33 cellular contexts compared by ENCODE assay signal in genomic region chr11:82976786-82977185, GRCh38.
DNase-seq lines count a peak whose midpoint lies in the region; ATAC-seq and TF ChIP-seq lines count a peak whose summit lies in the region.
"Had no signal": no experiment of that assay in that cellular context is flagged by ENCODE, and none has a peak within 500 bp of the region (broad histone marks: within the 10 kb centered on the region; RNA-seq: fewer than 3 reads in every experiment).

No MANE protein-coding gene starts in this region.

- H3K27ac ChIP-seq in left ventricle myocardium inferior (replicated peaks) (peak overlapping the region; percentile 13), SU-DHL-6 (ENCODE audit: low read depth, low read length) (0 out of 2 replicates have a peak overlapping the region, but pooled peaks have one; percentile 6)
- H3K27ac ChIP-seq: 22Rv1, ascending aorta, lower lobe of right lung, parathyroid adenoma, SK-N-MC had no signal

- no peaks in the 10 kb centered on the region for H3K9me3 ChIP-seq in left ventricle myocardium inferior (replicated peaks)
- no peaks in the 10 kb centered on the region for H3K9me3 ChIP-seq in SU-DHL-6 (ENCODE audit: insufficient read depth, low read length)
- H3K9me3 ChIP-seq: ascending aorta, heart left ventricle, lower lobe of right lung, MG63 had no signal

- H3F3A ChIP-seq in SU-DHL-6 (ENCODE audit: insufficient read depth): peaks cover 44% of the 10 kb centered on the region

- H3K4me2 ChIP-seq in SU-DHL-6 (ENCODE audit: low read depth, low read length, poor library complexity, severe bottlenecking): no peak overlapping the region

- ATAC-seq in left ventricle myocardium superior (no peak), HG03060 (IDR thresholded peaks at IDR 0.05; ENCODE audit: low read depth, unreplicated experiment) (peak; percentile 45)
- ATAC-seq: effector memory CD8-positive, alpha-beta T cell; heart left ventricle; lower lobe of right lung had no signal

- no peak overlapping the region for H2AFZ ChIP-seq in SU-DHL-6 (ENCODE audit: low read depth, low read length, severe bottlenecking)
- H2AFZ ChIP-seq: parathyroid adenoma had no signal

- peaks cover 11% of the 10 kb centered on the region for H3K36me3 ChIP-seq in left ventricle myocardium inferior
- H3K36me3 ChIP-seq in SU-DHL-6 (ENCODE audit: low read length): peaks cover 26% of the 10 kb centered on the region; the same call in 1 of the 2 replicates

- H3K9ac ChIP-seq in SU-DHL-6 (ENCODE audit: low read length): no peak overlapping the region
- H3K9ac ChIP-seq: parathyroid adenoma had no signal

- DNase-seq in left ventricle myocardium inferior: no peak
- no peak for DNase-seq in left ventricle myocardium superior
- DNase-seq in glomerular visceral epithelial cell (ENCODE audit: extremely low spot score): no peak
- DNase-seq in DMS114 treated with DMSO at 0.1 percent for 48 hours (lab: John Stamatoyannopoulos, UW; ENCODE audit: unreplicated experiment): no peak
- DNase-seq in NCI-H2171 treated with DMSO at 0.1 percent for 48 hours (lab: John Stamatoyannopoulos, UW): no peak
- DNase-seq in activated effector memory CD4-positive, alpha-beta T cell treated with anti-CD3 and anti-CD28 coated beads, Interleukin-2, amount 50 U/mL, for 16 hours: no peak
- DNase-seq: activated CD4-positive, alpha-beta T cell treated with anti-CD3 and anti-CD28 coated beads for 48 hours; activated CD8-positive, alpha-beta memory T cell treated with anti-CD3 and anti-CD28 coated beads for 24 hours; activated effector memory CD4-positive, alpha-beta T cell treated with Interleukin-2 at 50 U/mL for 16 hours; activated naive CD8-positive, alpha-beta T cell treated with anti-CD3 and anti-CD28 coated beads, Interleukin-2, amount 10 ng/mL, durations not matched to agents 7 days and 5 days; CD4-positive, alpha-beta T cell; cortex of kidney; effector memory CD8-positive, alpha-beta T cell; EL; erythroblast; GOT3; lower lobe of right lung; MG63; NCI-H1417; NCI-H2081; NCI-H345; NCI-H82; OCI-M1; small intestine; substantia nigra; T-helper 2 cell had no signal

- H3K4me3 ChIP-seq in left ventricle myocardium inferior (no peak overlapping the region), SU-DHL-6 (ENCODE audit: insufficient read depth, low read length, poor library complexity, severe bottlenecking) (no peak overlapping the region)
- H3K4me3 ChIP-seq: ascending aorta, heart left ventricle, lower lobe of right lung, MG63, SK-N-MC had no signal

- H3K4me1 ChIP-seq in left ventricle myocardium inferior: peaks cover 11% of the 10 kb centered on the region
- H3K4me1 ChIP-seq: lower lobe of right lung, parathyroid adenoma had no signal

- TF ChIP-seq CTCF in left ventricle myocardium inferior (IDR thresholded peaks at IDR 0.05; ENCODE audit: borderline replicate concordance) (no peak), SU-DHL-6 (IDR thresholded peaks at IDR 0.05; ENCODE audit: insufficient read depth, low read length, poor library complexity, severe bottlenecking) (no peak)

- no peaks in the 10 kb centered on the region for H3K9me2 ChIP-seq in SU-DHL-6 (replicated peaks; ENCODE audit: insufficient read depth, low read length)

- no peaks in the 10 kb centered on the region for H4K20me1 ChIP-seq in SU-DHL-6 (ENCODE audit: low read depth, low read length)

- intact Hi-C loops in left ventricle myocardium inferior (cut with micrococcal nuclease) (no loop called here), left ventricle myocardium superior (cut with micrococcal nuclease) (no loop called here)

- H3K27me3 ChIP-seq in left ventricle myocardium inferior (ENCODE audit: low read depth): no peaks in the 10 kb centered on the region
- no peaks in the 10 kb centered on the region for H3K27me3 ChIP-seq in SU-DHL-6 (ENCODE audit: low read length)
- H3K27me3 ChIP-seq: ascending aorta, heart left ventricle, MG63 had no signal

- H3K79me2 ChIP-seq in SU-DHL-6 (ENCODE audit: insufficient read depth, low read length): no peaks in the 10 kb centered on the region
- H3K79me2 ChIP-seq: parathyroid adenoma had no signal
